1 cellular context compared by ENCODE assay signal in the genomic region with DNA sequence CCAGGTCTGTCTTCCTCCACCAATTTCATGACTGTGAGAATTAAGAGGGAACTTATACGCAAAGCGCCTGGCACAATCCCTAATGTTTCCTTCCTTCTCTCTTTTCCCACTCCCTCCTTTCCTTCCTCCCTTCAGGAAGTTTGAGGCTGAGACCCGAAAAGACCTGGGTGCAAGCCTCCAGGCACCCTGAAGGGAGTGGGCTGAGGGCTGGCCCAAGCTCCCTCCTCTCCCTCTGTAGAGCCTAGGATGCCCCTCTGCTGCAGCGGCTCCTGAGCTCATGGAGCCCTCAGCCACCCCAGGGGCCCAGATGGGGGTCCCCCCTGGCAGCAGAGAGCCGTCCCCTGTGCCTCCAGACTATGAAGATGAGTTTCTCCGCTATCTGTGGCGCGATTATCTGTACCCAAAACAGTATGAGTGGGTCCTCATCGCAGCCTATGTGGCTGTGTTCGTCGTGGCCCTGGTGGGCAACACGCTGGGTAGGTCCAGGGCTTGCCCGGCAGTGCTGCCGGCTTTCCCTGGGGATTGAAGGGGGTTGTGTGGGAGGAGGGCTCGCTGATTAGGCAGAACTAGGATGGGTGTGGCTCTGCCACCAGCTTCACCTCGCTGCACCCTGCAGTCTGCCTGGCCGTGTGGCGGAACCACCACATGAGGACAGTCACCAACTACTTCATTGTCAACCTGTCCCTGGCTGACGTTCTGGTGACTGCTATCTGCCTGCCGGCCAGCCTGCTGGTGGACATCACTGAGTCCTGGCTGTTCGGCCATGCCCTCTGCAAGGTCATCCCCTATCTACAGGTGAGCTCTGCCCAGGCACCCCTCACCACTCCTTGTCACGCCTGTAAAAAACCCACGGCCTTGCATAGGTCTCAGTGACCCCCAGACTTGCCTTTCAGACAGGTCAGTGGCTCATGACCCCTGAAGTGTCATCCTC.
TF ChIP-seq lines count a peak whose summit lies in the region.

No MANE protein-coding gene starts in this region.

TF ChIP-seq in H1, 55 proteins besides CTCF, POLR2A, EP300 and RAD21:
- no peak for TF ChIP-seq ASH2L (IDR thresholded peaks at IDR 0.05; ENCODE audit: low read length)
- TF ChIP-seq SP2 (IDR thresholded peaks at IDR 0.05; ENCODE audit: low read length): no peak
- TF ChIP-seq CBX5 (IDR thresholded peaks at IDR 0.05; ENCODE audit: low read depth, low read length): no peak
- TF ChIP-seq MAX (IDR thresholded peaks at IDR 0.05): no peak
- TF ChIP-seq SAP30 (IDR thresholded peaks at IDR 0.05; ENCODE audit: insufficient read depth, insufficient replicate concordance, low read length): no peak
- TF ChIP-seq RXRA (IDR thresholded peaks at IDR 0.05; ENCODE audit: insufficient read depth, low read depth, low read length): no peak
- TF ChIP-seq TCF12 (IDR thresholded peaks at IDR 0.05; ENCODE audit: low read depth, low read length): no peak
- TF ChIP-seq, protein P1, sequence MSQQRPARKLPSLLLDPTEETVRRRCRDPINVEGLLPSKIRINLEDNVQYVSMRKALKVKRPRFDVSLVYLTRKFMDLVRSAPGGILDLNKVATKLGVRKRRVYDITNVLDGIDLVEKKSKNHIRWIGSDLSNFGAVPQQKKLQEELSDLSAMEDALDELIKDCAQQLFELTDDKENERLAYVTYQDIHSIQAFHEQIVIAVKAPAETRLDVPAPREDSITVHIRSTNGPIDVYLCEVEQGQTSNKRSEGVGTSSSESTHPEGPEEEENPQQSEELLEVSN (IDR thresholded peaks at IDR 0.05): no peak
- no peak for TF ChIP-seq MAFK (IDR thresholded peaks at IDR 0.05; ENCODE audit: low read depth, low read length)
- no peak for TF ChIP-seq POU5F1 (IDR thresholded peaks at IDR 0.05; ENCODE audit: low read depth, low read length)
